Comparison of ENCODE assay signal across 10 cellular contexts in the genomic region with DNA sequence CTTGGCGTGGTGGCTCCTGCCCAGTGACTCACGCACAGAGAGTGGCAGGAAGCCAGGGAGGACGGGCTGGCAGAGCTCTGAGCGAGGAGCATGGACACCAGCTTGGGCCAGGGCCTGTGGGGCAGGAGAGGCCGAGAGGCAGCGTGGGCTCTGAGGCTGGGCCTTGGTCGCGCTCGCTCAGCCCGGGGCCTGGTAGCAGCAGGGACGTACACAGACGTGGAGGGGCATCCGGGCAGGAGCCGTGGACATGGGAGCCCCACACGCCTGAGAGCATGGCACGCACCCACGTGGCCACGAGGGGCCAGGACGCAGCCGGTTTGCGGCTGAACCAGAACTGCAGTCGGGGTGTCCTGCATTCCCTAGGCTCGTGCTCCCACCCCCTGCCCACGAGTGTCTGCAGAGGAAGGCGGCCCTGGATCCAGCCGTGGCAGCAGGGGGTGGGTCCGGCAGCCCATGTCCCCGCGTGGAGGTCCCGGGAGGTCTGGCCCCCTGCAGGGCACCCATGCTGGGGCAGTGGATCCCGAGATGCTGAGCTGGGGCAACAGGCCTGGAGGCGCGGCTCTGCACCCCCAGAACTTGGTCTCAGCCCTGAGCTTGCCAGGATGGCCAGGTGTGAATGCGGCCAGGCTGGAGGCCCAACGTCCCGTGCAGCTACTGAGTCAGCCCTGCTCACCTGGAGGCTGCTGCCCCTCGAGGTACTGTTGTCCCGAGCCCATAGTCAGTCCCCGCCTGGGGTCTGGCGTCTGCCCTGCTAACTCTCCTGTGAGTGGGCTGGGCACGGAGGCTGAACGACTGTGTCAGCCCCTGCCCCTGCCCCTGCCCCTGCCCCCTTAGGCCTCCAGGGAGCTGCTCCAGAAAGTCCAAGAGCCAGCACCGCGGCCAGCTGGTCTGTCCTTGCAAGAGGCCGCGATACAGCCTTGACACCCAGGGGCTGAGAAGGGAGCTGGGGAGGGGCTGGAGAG.
DNase-seq lines count a peak whose midpoint lies in the region; ATAC-seq and TF ChIP-seq lines count a peak whose summit lies in the region.
"Had no signal": no experiment of that assay in that cellular context is flagged by ENCODE, and none has a peak within 500 bp of the region (broad histone marks: within the 10 kb centered on the region; RNA-seq: fewer than 3 reads in every experiment).

No MANE protein-coding gene starts in this region.

- H3K9ac ChIP-seq in mesenchymal stem cell (ENCODE audit: low read length): no peak overlapping the region
- H3K9ac ChIP-seq: KMS-11 had no signal

- H4K8ac ChIP-seq in mesenchymal stem cell (ENCODE audit: low read length): no peak overlapping the region

- no peak overlapping the region for H2BK15ac ChIP-seq in mesenchymal stem cell (ENCODE audit: low read depth, poor library complexity, severe bottlenecking)

- H3K27me3 ChIP-seq in mesenchymal stem cell (ENCODE audit: control insufficient read depth in 1 of 2, insufficient read depth in 1 of 2, low read length in 2 of 2): peaks cover 0 to 21% of the 10 kb centered on the region in 2 experiments

- no peak overlapping the region for H3K4me2 ChIP-seq in mesenchymal stem cell (ENCODE audit: low read length, poor library complexity, severe bottlenecking)
- H3K4me2 ChIP-seq: KMS-11 had no signal

- H2BK120ac ChIP-seq in mesenchymal stem cell (ENCODE audit: low read depth, low read length): no peak overlapping the region

- in situ Hi-C loops in ACHN (cut with HindIII; ENCODE audit: low pct_ligation_motif_present, low pct_unique_long_range_greater_than_20kb, low sequenced_read_pairs): no loop called here

- H2BK5ac ChIP-seq in mesenchymal stem cell (ENCODE audit: low read depth, low read length, poor library complexity, severe bottlenecking): no peak overlapping the region

- 91% methylated on average over 46 of the region's 46 CpGs for WGBS in mesenchymal stem cell

- peaks cover 5% of the 10 kb centered on the region for H3K9me3 Mint-ChIP-seq in type B pancreatic cell

- no peak overlapping the region for H3K23ac ChIP-seq in mesenchymal stem cell (ENCODE audit: low read length in 2 of 2)

- no peaks in the 10 kb centered on the region for H3K27me3 Mint-ChIP-seq in type B pancreatic cell

- TF ChIP-seq POLR2A in GM18505 (IDR thresholded peaks at IDR 0.05; ENCODE audit: borderline replicate concordance, extremely low read depth, insufficient read depth, insufficient read length): no peak

- no peak overlapping the region for H3K14ac ChIP-seq in mesenchymal stem cell (ENCODE audit: low read length in 2 of 2)

- H3K36me3 Mint-ChIP-seq in type B pancreatic cell: no peaks in the 10 kb centered on the region

- H3K4me3 ChIP-seq in mesenchymal stem cell (ENCODE audit: insufficient read depth in 1 of 2, low read depth in 1 of 2, low read length in 2 of 2): no peak overlapping the region
- H3K4me3 ChIP-seq: SK-N-MC had no signal

- no peak overlapping the region for H3K4me3 Mint-ChIP-seq in type B pancreatic cell

- ATAC-seq in GM21423 (IDR thresholded peaks at IDR 0.05; ENCODE audit: unreplicated experiment) (no peak), GM18505 (IDR thresholded peaks at IDR 0.05; ENCODE audit: unreplicated experiment) (no peak)

- no peak overlapping the region for H2BK12ac ChIP-seq in mesenchymal stem cell (ENCODE audit: low read length in 2 of 2)

- H4K91ac ChIP-seq in mesenchymal stem cell (ENCODE audit: low read length): peak overlapping the region; percentile 21

- H3K4ac ChIP-seq in mesenchymal stem cell (ENCODE audit: low read depth in 1 of 2, low read length in 2 of 2): no peak overlapping the region

- no peak overlapping the region for H3K18ac ChIP-seq in mesenchymal stem cell (ENCODE audit: low read depth in 1 of 2, low read length in 2 of 2)

- TF ChIP-seq CTCF in type B pancreatic cell (conservative IDR thresholded peaks at IDR 0.05): no peak

- peak; percentile 79 for DNase-seq in ACHN
- peak; percentile 53 for DNase-seq in HS-27A (ENCODE audit: low read depth)
- DNase-seq in cerebellum (ENCODE audit: low spot score): peak; percentile 85
- no peak for DNase-seq in mesenchymal stem cell
- DNase-seq in NCI-H2107 (lab: John Stamatoyannopoulos, UW): no peak
- no peak for DNase-seq in type B pancreatic cell (ENCODE audit: extremely low spot score, unreplicated experiment)

- no peaks in the 10 kb centered on the region for H3K79me1 ChIP-seq in mesenchymal stem cell (replicated peaks; ENCODE audit: low read length, poor library complexity, severe bottlenecking)

- peaks cover 12% of the 10 kb centered on the region for H3K4me1 ChIP-seq in mesenchymal stem cell (ENCODE audit: control insufficient read depth, insufficient read depth, low read depth, low read length)

- no peak overlapping the region for H3K27ac ChIP-seq in mesenchymal stem cell (ENCODE audit: low read length, poor library complexity, severe bottlenecking)
- H3K27ac ChIP-seq: KMS-11, SK-N-MC had no signal

- peaks cover 5% of the 10 kb centered on the region for H3K9me3 ChIP-seq in mesenchymal stem cell (ENCODE audit: control insufficient read depth, low read length)

- no peaks in the 10 kb centered on the region for H3K4me1 Mint-ChIP-seq in type B pancreatic cell (ENCODE audit: unreplicated experiment)

- no peak overlapping the region for H2AK5ac ChIP-seq in mesenchymal stem cell (ENCODE audit: low read length, severe bottlenecking)

- no peak overlapping the region for H2AFZ ChIP-seq in mesenchymal stem cell (ENCODE audit: low read depth, low read length)

- no peak overlapping the region for H3K27ac Mint-ChIP-seq in type B pancreatic cell

- no peaks in the 10 kb centered on the region for H3K36me3 ChIP-seq in mesenchymal stem cell (ENCODE audit: control insufficient read depth in 1 of 2, insufficient read depth in 2 of 2, low read depth in 1 of 2, low read length in 2 of 2)

Comparison
In these comparisons a context has a peak if more than half of its experiments do, and no peak if none do; other contexts are left out.
1. DNase-seq: peak in ACHN (single experiment), HS-27A (single experiment) and cerebellum (single experiment); none in mesenchymal stem cell (single experiment), NCI-H2107 (single experiment) and type B pancreatic cell (single experiment).